1 cellular context compared by ENCODE assay signal in the genomic region with DNA sequence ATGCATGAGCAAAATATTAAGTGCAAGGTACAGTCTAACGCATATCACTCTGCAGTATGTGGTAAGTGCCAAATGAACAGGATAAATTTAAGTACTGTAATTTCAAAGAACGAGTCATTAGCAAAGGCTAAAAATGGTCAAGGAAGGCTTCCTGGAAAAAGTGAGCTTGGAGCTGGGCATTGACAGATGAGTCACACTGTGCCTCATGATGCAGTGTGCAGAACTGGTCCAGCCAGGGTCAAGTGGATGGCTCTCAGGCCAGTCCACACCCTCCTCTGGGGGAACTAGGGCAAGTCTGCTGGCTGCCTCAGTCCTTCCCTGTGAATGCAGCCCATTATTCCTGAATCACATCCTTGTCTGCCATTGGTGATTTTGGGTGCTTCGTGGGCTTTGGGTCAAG.
TF ChIP-seq lines count a peak whose summit lies in the region.

No MANE protein-coding gene starts in this region.

TF ChIP-seq in WTC11, 78 proteins besides CTCF, POLR2A, EP300 and RAD21 (continued from another document):
- no peak for TF ChIP-seq NFYB (CRISPR knock-in tag; conservative IDR thresholded peaks at IDR 0.05; ENCODE audit: low read depth)
- no peak for TF ChIP-seq ELF4 (CRISPR knock-in tag; IDR thresholded peaks at IDR 0.05; ENCODE audit: low read depth)
- TF ChIP-seq MXD4 (CRISPR knock-in tag; IDR thresholded peaks at IDR 0.05; ENCODE audit: borderline replicate concordance): no peak
- TF ChIP-seq, protein P1, sequence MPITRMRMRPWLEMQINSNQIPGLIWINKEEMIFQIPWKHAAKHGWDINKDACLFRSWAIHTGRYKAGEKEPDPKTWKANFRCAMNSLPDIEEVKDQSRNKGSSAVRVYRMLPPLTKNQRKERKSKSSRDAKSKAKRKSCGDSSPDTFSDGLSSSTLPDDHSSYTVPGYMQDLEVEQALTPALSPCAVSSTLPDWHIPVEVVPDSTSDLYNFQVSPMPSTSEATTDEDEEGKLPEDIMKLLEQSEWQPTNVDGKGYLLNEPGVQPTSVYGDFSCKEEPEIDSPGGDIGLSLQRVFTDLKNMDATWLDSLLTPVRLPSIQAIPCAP (CRISPR knock-in tag; IDR thresholded peaks at IDR 0.05): no peak
- TF ChIP-seq, protein P2, sequence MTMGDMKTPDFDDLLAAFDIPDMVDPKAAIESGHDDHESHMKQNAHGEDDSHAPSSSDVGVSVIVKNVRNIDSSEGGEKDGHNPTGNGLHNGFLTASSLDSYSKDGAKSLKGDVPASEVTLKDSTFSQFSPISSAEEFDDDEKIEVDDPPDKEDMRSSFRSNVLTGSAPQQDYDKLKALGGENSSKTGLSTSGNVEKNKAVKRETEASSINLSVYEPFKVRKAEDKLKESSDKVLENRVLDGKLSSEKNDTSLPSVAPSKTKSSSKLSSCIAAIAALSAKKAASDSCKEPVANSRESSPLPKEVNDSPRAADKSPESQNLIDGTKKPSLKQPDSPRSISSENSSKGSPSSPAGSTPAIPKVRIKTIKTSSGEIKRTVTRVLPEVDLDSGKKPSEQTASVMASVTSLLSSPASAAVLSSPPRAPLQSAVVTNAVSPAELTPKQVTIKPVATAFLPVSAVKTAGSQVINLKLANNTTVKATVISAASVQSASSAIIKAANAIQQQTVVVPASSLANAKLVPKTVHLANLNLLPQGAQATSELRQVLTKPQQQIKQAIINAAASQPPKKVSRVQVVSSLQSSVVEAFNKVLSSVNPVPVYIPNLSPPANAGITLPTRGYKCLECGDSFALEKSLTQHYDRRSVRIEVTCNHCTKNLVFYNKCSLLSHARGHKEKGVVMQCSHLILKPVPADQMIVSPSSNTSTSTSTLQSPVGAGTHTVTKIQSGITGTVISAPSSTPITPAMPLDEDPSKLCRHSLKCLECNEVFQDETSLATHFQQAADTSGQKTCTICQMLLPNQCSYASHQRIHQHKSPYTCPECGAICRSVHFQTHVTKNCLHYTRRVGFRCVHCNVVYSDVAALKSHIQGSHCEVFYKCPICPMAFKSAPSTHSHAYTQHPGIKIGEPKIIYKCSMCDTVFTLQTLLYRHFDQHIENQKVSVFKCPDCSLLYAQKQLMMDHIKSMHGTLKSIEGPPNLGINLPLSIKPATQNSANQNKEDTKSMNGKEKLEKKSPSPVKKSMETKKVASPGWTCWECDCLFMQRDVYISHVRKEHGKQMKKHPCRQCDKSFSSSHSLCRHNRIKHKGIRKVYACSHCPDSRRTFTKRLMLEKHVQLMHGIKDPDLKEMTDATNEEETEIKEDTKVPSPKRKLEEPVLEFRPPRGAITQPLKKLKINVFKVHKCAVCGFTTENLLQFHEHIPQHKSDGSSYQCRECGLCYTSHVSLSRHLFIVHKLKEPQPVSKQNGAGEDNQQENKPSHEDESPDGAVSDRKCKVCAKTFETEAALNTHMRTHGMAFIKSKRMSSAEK (CRISPR knock-in tag; IDR thresholded peaks at IDR 0.05; ENCODE audit: borderline replicate concordance): no peak
